1 cellular context compared by ENCODE assay signal in the genomic region with DNA sequence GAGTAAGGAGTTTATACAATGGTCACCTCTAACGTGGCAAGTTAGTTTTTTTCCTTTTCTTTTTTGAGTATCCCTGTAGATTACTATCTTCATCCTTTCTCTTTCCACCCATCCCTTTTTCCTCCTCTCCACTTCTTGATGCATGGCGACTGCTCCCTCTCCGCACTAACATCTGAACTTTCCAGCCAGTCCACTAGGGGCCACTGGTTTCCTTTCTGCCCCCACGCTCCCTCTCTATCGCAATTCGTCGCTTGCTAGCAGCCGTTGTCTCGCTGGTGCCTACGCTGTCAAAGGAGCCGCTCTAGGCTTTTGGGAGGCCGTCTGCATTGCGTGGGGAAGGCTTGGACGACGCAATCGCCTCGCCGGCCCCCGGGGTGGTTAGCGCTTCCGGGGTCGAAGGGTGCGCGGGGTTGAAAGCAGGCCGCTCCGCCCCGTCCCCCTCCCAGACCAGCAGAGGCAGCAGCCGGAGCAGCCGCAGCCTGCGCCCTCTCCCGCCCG.
A peak's percentile ranks its signal among the peaks of the same experiment; 100 is the strongest.
TF ChIP-seq lines count a peak whose summit lies in the region.

A gene (plus strand): TSS at position 442 of the 498 bp plus-strand sequence. CDS start 2,699 bp downstream, outside the sequence.

TF ChIP-seq in SK-N-SH, 30 proteins besides CTCF, POLR2A, EP300 and RAD21 (continued from another document):
- TF ChIP-seq NRF1 (IDR thresholded peaks at IDR 0.05; ENCODE audit: low read depth, low read length): peak; percentile 58
